In genomic region chr10:5243521-5243987, GRCh38 we compare ENCODE assay signal across 1 cellular context.
TF ChIP-seq lines count a peak whose summit lies in the region.

No MANE protein-coding gene starts in this region.

TF ChIP-seq in HepG2, 621 proteins besides CTCF, POLR2A, EP300 and RAD21 (continued from another document and continues in another):
- no peak for TF ChIP-seq ZNF646 (CRISPR knock-in tag; IDR thresholded peaks at IDR 0.05)
- no peak for TF ChIP-seq CC2D1A (CRISPR knock-in tag; IDR thresholded peaks at IDR 0.05)
- TF ChIP-seq ZBTB1 (CRISPR knock-in tag; IDR thresholded peaks at IDR 0.05; ENCODE audit: borderline replicate concordance), result no peak
- TF ChIP-seq MIXL1 (CRISPR knock-in tag; IDR thresholded peaks at IDR 0.05), result peak; percentile 95
- TF ChIP-seq ZNF318 (CRISPR knock-in tag; IDR thresholded peaks at IDR 0.05), result no peak
- no peak for TF ChIP-seq ATAD3A (CRISPR knock-in tag; IDR thresholded peaks at IDR 0.05)
- no peak for TF ChIP-seq KLF11 (CRISPR knock-in tag; IDR thresholded peaks at IDR 0.05)
- peak; percentile 85 for TF ChIP-seq MIER3 (CRISPR knock-in tag; IDR thresholded peaks at IDR 0.05; ENCODE audit: borderline replicate concordance)
- TF ChIP-seq ATF4 (CRISPR knock-in tag; IDR thresholded peaks at IDR 0.05), result peak in 1 of 2 experiments; percentile 57; a peak in 2 of 4 replicates
- no peak for TF ChIP-seq KIAA2018 (CRISPR knock-in tag; IDR thresholded peaks at IDR 0.05; ENCODE audit: borderline replicate concordance)
- TF ChIP-seq IKZF5 (CRISPR knock-in tag; IDR thresholded peaks at IDR 0.05), result peak; percentile 78
- no peak for TF ChIP-seq ZSCAN20 (CRISPR knock-in tag; IDR thresholded peaks at IDR 0.05; ENCODE audit: borderline replicate concordance)
- TF ChIP-seq ZNF337 (CRISPR knock-in tag; IDR thresholded peaks at IDR 0.05; ENCODE audit: borderline replicate concordance, low read depth), result no peak
- no peak for TF ChIP-seq SRSF4 (IDR thresholded peaks at IDR 0.05; ENCODE audit: low read depth, low read length, poor library complexity, severe bottlenecking)
- peak; percentile 84; the same call in 1 of the 2 replicates for TF ChIP-seq ZSCAN5A (CRISPR knock-in tag; IDR thresholded peaks at IDR 0.05; ENCODE audit: borderline replicate concordance)
- TF ChIP-seq DMAP1 (CRISPR knock-in tag; IDR thresholded peaks at IDR 0.05), result no peak
- no peak for TF ChIP-seq MAFG (CRISPR knock-in tag; IDR thresholded peaks at IDR 0.05)
- TF ChIP-seq THRA (CRISPR knock-in tag; IDR thresholded peaks at IDR 0.05; ENCODE audit: borderline replicate concordance), result peak; percentile 73; the same call in 1 of the 2 replicates
- TF ChIP-seq EHMT2 (IDR thresholded peaks at IDR 0.05; ENCODE audit: borderline replicate concordance, low read depth, low read length), result no peak
- peak; percentile 80 for TF ChIP-seq TEAD3 (CRISPR knock-in tag; optimal IDR thresholded peaks at IDR 0.05; ENCODE audit: borderline replicate concordance)
- no peak for TF ChIP-seq KDM2A (CRISPR knock-in tag; IDR thresholded peaks at IDR 0.05; ENCODE audit: borderline replicate concordance, low read depth)
- TF ChIP-seq ZNF317 (CRISPR knock-in tag; IDR thresholded peaks at IDR 0.05), result peak; percentile 66; the same call in 1 of the 2 replicates
